ENCODE assay signal across 1 cellular context in the genomic region with DNA sequence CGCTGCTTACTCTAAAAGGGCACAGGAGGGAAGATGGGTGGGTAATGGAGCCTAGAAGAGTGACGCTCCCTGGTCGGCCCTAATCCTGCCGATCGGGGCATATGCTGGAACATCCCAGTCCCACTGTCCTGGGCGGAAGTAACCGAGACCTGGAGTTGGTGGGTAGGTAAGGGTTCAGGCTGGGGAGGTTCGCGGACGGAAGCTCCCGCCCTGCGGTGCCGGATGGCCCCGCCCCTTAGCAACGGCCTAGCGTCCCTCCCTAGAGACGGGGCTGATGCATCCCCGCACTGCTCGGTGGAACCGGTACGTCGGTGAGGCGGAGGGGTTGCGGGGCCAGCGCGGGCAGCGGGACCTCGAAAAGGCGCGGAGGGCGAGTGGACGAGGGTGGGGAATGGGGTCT.
TF ChIP-seq lines count a peak whose summit lies in the region.

No MANE protein-coding gene starts in this region.

TF ChIP-seq in GM12878, 131 proteins besides CTCF, POLR2A, EP300 and RAD21:
- TF ChIP-seq FOXM1 (IDR thresholded peaks at IDR 0.05; ENCODE audit: low read depth, low read length) (no peak), GATAD2B (conservative IDR thresholded peaks at IDR 0.05; ENCODE audit: low read depth) (no peak), NBN (IDR thresholded peaks at IDR 0.05) (no peak), PAX5 (IDR thresholded peaks at IDR 0.05; ENCODE audit: borderline replicate concordance, low read depth, low read length) (no peak), SMC3 (IDR thresholded peaks at IDR 0.05; ENCODE audit: borderline replicate concordance, low read length) (no peak), TBL1XR1 (IDR thresholded peaks at IDR 0.05; ENCODE audit: low read depth, low read length) (no peak)
- TF ChIP-seq, protein P1, sequence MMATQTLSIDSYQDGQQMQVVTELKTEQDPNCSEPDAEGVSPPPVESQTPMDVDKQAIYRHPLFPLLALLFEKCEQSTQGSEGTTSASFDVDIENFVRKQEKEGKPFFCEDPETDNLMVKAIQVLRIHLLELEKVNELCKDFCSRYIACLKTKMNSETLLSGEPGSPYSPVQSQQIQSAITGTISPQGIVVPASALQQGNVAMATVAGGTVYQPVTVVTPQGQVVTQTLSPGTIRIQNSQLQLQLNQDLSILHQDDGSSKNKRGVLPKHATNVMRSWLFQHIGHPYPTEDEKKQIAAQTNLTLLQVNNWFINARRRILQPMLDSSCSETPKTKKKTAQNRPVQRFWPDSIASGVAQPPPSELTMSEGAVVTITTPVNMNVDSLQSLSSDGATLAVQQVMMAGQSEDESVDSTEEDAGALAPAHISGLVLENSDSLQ (IDR thresholded peaks at IDR 0.05), result no peak
- TF ChIP-seq, protein P2, sequence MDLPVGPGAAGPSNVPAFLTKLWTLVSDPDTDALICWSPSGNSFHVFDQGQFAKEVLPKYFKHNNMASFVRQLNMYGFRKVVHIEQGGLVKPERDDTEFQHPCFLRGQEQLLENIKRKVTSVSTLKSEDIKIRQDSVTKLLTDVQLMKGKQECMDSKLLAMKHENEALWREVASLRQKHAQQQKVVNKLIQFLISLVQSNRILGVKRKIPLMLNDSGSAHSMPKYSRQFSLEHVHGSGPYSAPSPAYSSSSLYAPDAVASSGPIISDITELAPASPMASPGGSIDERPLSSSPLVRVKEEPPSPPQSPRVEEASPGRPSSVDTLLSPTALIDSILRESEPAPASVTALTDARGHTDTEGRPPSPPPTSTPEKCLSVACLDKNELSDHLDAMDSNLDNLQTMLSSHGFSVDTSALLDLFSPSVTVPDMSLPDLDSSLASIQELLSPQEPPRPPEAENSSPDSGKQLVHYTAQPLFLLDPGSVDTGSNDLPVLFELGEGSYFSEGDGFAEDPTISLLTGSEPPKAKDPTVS (IDR thresholded peaks at IDR 0.05; ENCODE audit: low read depth, low read length), result no peak
TF ChIP-seq in GM12878: peak in this region for 0.
